ENCODE assay signal across 6 cellular contexts in genomic region chr11:6249822-6250555, GRCh38. TPM values are rescaled to one million over a fixed set of nuclear protein-coding genes. Genes with fewer than 3 reads are reported as not detected.
DNase-seq lines count a peak whose midpoint lies in the region; ATAC-seq and TF ChIP-seq lines count a peak whose summit lies in the region.

No MANE protein-coding gene starts in this region.

- peak; percentile 35 for DNase-seq in AG09319 (ENCODE audit: extremely low read depth, low read depth)
- DNase-seq in SK-MEL-5 (ENCODE audit: low read depth, low spot score): peak; percentile 5
- DNase-seq in inferior parietal cortex (ENCODE audit: extremely low spot score): peak; percentile 61
- no peak for DNase-seq in NCI-H187 (lab: John Stamatoyannopoulos, UW)
- no peak for DNase-seq in CD1c-positive myeloid dendritic cell (ENCODE audit: extremely low spot score)

- in situ Hi-C loops in SK-MEL-5 (cut with HindIII; ENCODE audit: low pct_unique_long_range_greater_than_20kb, low sequenced_read_pairs): loop anchor here (10.0 kb wide), 1 partner anchor 55 kb away; no protein-coding TSS in a partner anchor

- no peak for ATAC-seq in GM21723 (IDR thresholded peaks at IDR 0.05; ENCODE audit: unreplicated experiment)

- TF ChIP-seq CTCF in AG09319 (IDR thresholded peaks at IDR 0.05; ENCODE audit: low read depth, low read length): no peak

RNA-seq across cellular contexts. Expression of gene CCKBR, which starts 9.6 kb away (rescaled TPM):
- not detected in 2 replicates for total RNA-seq in SK-MEL-5 (2014; rRNA removed; shearing (Covaris generic))
- polyA plus RNA-seq in SK-MEL-5 (2015; cell fraction: cytosol; rRNA removed): 0.05 and 0.06 TPM in 2 replicates
- not detected in 2 replicates for polyA plus RNA-seq in SK-MEL-5 (2015; cell fraction: nucleus; rRNA removed)

RNA-seq across cellular contexts. Expression of gene CNGA4, which starts 11.1 kb away (rescaled TPM):
- not detected in 2 replicates for total RNA-seq in SK-MEL-5 (2014; rRNA removed; shearing (Covaris generic))
- polyA plus RNA-seq in SK-MEL-5 (2015; cell fraction: cytosol; rRNA removed): 0.10 TPM in 1 of 2 replicates, not detected in the other
- polyA plus RNA-seq in SK-MEL-5 (2015; cell fraction: nucleus; rRNA removed): not detected in 2 replicates

RNA-seq across cellular contexts. Expression of gene FHIP1B, which starts 15.6 kb away (rescaled TPM):
- 13.5 and 16.8 TPM in 2 replicates for total RNA-seq in SK-MEL-5 (2014; rRNA removed; shearing (Covaris generic))
- polyA plus RNA-seq in SK-MEL-5 (2015; cell fraction: cytosol; rRNA removed): 18.6 and 20.2 TPM in 2 replicates
- 172 and 206 TPM in 2 replicates for polyA plus RNA-seq in SK-MEL-5 (2015; cell fraction: nucleus; rRNA removed)

RNA-seq across cellular contexts. Expression of gene C11orf42, which starts 44.6 kb away (rescaled TPM):
- total RNA-seq in SK-MEL-5 (2014; rRNA removed; shearing (Covaris generic)): not detected in 2 replicates
- not detected in 2 replicates for polyA plus RNA-seq in SK-MEL-5 (2015; cell fraction: cytosol; rRNA removed)
- polyA plus RNA-seq in SK-MEL-5 (2015; cell fraction: nucleus; rRNA removed): not detected in 2 replicates

RNA-seq across cellular contexts. Expression of gene OR52W1, which starts 51.0 kb away (rescaled TPM):
- total RNA-seq in SK-MEL-5 (2014; rRNA removed; shearing (Covaris generic)): not detected in 2 replicates
- polyA plus RNA-seq in SK-MEL-5 (2015; cell fraction: cytosol; rRNA removed): not detected in 2 replicates
- polyA plus RNA-seq in SK-MEL-5 (2015; cell fraction: nucleus; rRNA removed): not detected in 2 replicates

Comparison
In these comparisons a context has a peak if more than half of its experiments do, and no peak if none do; other contexts are left out.
1. DNase-seq: peak in AG09319 (single experiment), SK-MEL-5 (single experiment) and inferior parietal cortex (single experiment); none in NCI-H187 (0 of 2) and CD1c-positive myeloid dendritic cell (single experiment).